9 cellular contexts compared by ENCODE assay signal in genomic region chr17:77528516-77529327, GRCh38.
DNase-seq lines count a peak whose midpoint lies in the region; ATAC-seq and TF ChIP-seq lines count a peak whose summit lies in the region.
"Had no signal": no experiment of that assay in that cellular context is flagged by ENCODE, and none has a peak within 500 bp of the region (broad histone marks: within the 10 kb centered on the region; RNA-seq: fewer than 3 reads in every experiment).

No MANE protein-coding gene starts in this region.

- peaks cover 20% of the 10 kb centered on the region for H3K27me3 Mint-ChIP-seq in activated T-cell treated with anti-CD3 and anti-CD28 coated beads, Interleukin-2, amount 50 U/mL, for 72 hours (ENCODE audit: low read depth)

- DNase-seq in AG04450 (ENCODE audit: low read depth, low spot score) (no peak), MG63 (no peak), H4 (ENCODE audit: low spot score) (no peak), AG20443 (ENCODE audit: low spot score) (no peak)
- DNase-seq in activated T-cell treated with anti-CD3 and anti-CD28 coated beads, Interleukin-2, amount 50 U/mL, for 72 hours, result peak; percentile 58 to 60
- DNase-seq in stimulated activated naive CD8-positive, alpha-beta T cell treated with anti-CD3 and anti-CD28 coated beads, Interleukin-15, Interleukin-2, amounts not matched to agents 100 U/mL and 50 U/mL, for 24 hours, result peak; percentile 68

- H3K4me3 ChIP-seq in AG04450 (ENCODE audit: low read depth, low read length) (peak overlapping the region; percentile 41), MG63 (peak overlapping the region; percentile 25), iPS-18c (ENCODE audit: insufficient read depth, low read depth, low read length) (peak overlapping the region; percentile 63)
- H3K4me3 ChIP-seq: GM12878 had no signal

- H3K27me3 ChIP-seq in AG04450 (ENCODE audit: control insufficient read depth, insufficient read depth, low read length) (peaks cover 28% of the 10 kb centered on the region), MG63 (peaks cover 2% of the 10 kb centered on the region; the same call in 1 of the 2 replicates)

- H3K4me1 Mint-ChIP-seq in activated T-cell treated with anti-CD3 and anti-CD28 coated beads, Interleukin-2, amount 50 U/mL, for 72 hours (ENCODE audit: low read depth), result peaks cover 5% of the 10 kb centered on the region

- no peak overlapping the region for H3K27ac Mint-ChIP-seq in activated T-cell treated with anti-CD3 and anti-CD28 coated beads, Interleukin-2, amount 50 U/mL, for 72 hours

- peak overlapping the region; percentile 68 to 73 for H3K4me3 Mint-ChIP-seq in activated T-cell treated with anti-CD3 and anti-CD28 coated beads, Interleukin-2, amount 50 U/mL, for 72 hours

- H3K9me3 Mint-ChIP-seq in activated T-cell treated with anti-CD3 and anti-CD28 coated beads, Interleukin-2, amount 50 U/mL, for 72 hours, result no peaks in the 10 kb centered on the region

- no peak for TF ChIP-seq CTCF in AG04450 (IDR thresholded peaks at IDR 0.05; ENCODE audit: low read depth, low read length)

- peak; percentile 85 to 88 for ATAC-seq in activated T-cell treated with anti-CD3 and anti-CD28 coated beads, Interleukin-2, amount 50 U/mL, for 72 hours (replicated peaks in 1 of 2)
- peak; percentile 67 for ATAC-seq in stimulated activated naive CD8-positive, alpha-beta T cell treated with anti-CD3 and anti-CD28 coated beads, Interleukin-15, Interleukin-2, amounts not matched to agents 100 U/mL and 50 U/mL, for 24 hours
- no peak for ATAC-seq in HG03280 (IDR thresholded peaks at IDR 0.05; ENCODE audit: unreplicated experiment)
- ATAC-seq: GM12878 had no signal

- H3K27ac ChIP-seq in AG04450 (ENCODE audit: low read depth, low read length), result no peak overlapping the region

- peaks cover 10% of the 10 kb centered on the region for H3K9me3 ChIP-seq in AG04450 (ENCODE audit: control insufficient read depth, insufficient read depth, low read length)
- no peaks in the 10 kb centered on the region for H3K9me3 ChIP-seq in MG63
- peaks cover 8% of the 10 kb centered on the region for H3K9me3 ChIP-seq in iPS-18c (ENCODE audit: control insufficient read depth, insufficient read depth, low read length)

- no peaks in the 10 kb centered on the region for H3K36me3 ChIP-seq in MG63

- CTCF ChIA-PET in AG04450 (lab: Charles Lee), result no interaction called here

- H3K36me3 Mint-ChIP-seq in activated T-cell treated with anti-CD3 and anti-CD28 coated beads, Interleukin-2, amount 50 U/mL, for 72 hours (ENCODE audit: insufficient read depth in 2 of 2), result no peaks in the 10 kb centered on the region

- POLR2A ChIA-PET in AG04450 (lab: Yijun Ruan, JAX), result interaction anchor here (1.3 kb wide), 1 partner anchor 430 kb away, joined by 3 read pairs; the partner anchor contains the start of gene TNRC6C

Comparison
In these comparisons a context has a peak if more than half of its experiments do, and no peak if none do; other contexts are left out.
1. DNase-seq: peak in activated T-cell treated with anti-CD3 and anti-CD28 coated beads, Interleukin-2, amount 50 U/mL, for 72 hours (2 of 2) and stimulated activated naive CD8-positive, alpha-beta T cell treated with anti-CD3 and anti-CD28 coated beads, Interleukin-15, Interleukin-2, amounts not matched to agents 100 U/mL and 50 U/mL, for 24 hours (single experiment); none in AG04450 (single experiment), MG63 (single experiment), H4 (single experiment) and AG20443 (single experiment).
2. Peak in every context shown above with its lines, with median percentiles within 50 percentile points of each other: H3K4me3 ChIP-seq.